8 cellular contexts compared by ENCODE assay signal in genomic region chr3:72887378-72887722, GRCh38. TPM values are rescaled to one million over a fixed set of nuclear protein-coding genes. Genes with fewer than 3 reads are reported as not detected.
DNase-seq lines count a peak whose midpoint lies in the region; ATAC-seq and TF ChIP-seq lines count a peak whose summit lies in the region.

No MANE protein-coding gene starts in this region.

- ATAC-seq in right cardiac atrium (no peak), HG02852 (IDR thresholded peaks at IDR 0.05; ENCODE audit: unreplicated experiment) (no peak)

- intact Hi-C loops in right cardiac atrium (cut with DNase I) = loop anchor here in 1 of 4 donors (5.0 kb wide), 1 partner anchor 50 kb away; no protein-coding TSS in a partner anchor
- intact Hi-C loops in spleen (cut with DNase I; ENCODE audit: low total_unique reads) = no loop called here

- under 1% methylated on average over 6 of the region's 6 CpGs for WGBS in right cardiac atrium
- WGBS in spleen, 5 donors = 1 to 7% (median 4%) methylated on average over 6 of the region's 6 CpGs

- CTCF ChIA-PET in HEK293 (lab: Yijun Ruan, JAX) = interaction anchor here (0.5 to 2.3 kb wide), 7 partner anchors 19 to 1163 kb away, joined by 3 to 8 read pairs (median 3); no protein-coding TSS in a partner anchor

- H3K4me1 ChIP-seq in HEK293 (ENCODE audit: control insufficient read depth, insufficient read depth, low read length) = peaks cover 16% of the 10 kb centered on the region
- H3K4me1 ChIP-seq in right cardiac atrium (ENCODE audit: control insufficient read depth, insufficient read depth, low read length) = peaks cover 5% of the 10 kb centered on the region
- H3K4me1 ChIP-seq in spleen = peaks cover 6 to 25% (median 19%) of the 10 kb centered on the region in 6 donors

- H3K27ac ChIP-seq in HEK293 (ENCODE audit: extremely low read depth, low read depth, low read length) (no peak overlapping the region; the same call in 1 of the 2 replicates), WERI-Rb-1 (no peak overlapping the region), right cardiac atrium (ENCODE audit: low read length) (peak overlapping the region; percentile 79), spleen (no peak overlapping the region)

- H3K27me3 ChIP-seq in WERI-Rb-1 (ENCODE audit: insufficient read depth, low read depth, severe bottlenecking) (no peaks in the 10 kb centered on the region), right cardiac atrium (ENCODE audit: control insufficient read depth, insufficient read depth) (no peaks in the 10 kb centered on the region), spleen (replicated peaks in 1 of 7) (peaks cover 0 to 70% (median 22%) of the 10 kb centered on the region in 7 donors)

- no peaks in the 10 kb centered on the region for H3K36me3 ChIP-seq in HEK293 (ENCODE audit: control insufficient read depth in 2 of 2, insufficient read depth in 1 of 2, low read length in 2 of 2)
- no peaks in the 10 kb centered on the region for H3K36me3 ChIP-seq in WERI-Rb-1
- H3K36me3 ChIP-seq in spleen = no peaks in the 10 kb centered on the region

- DNase-seq in WERI-Rb-1 (no peak), right cardiac atrium (no peak), spleen (no peak), NCI-H1092 treated with DMSO at 0.1 percent for 48 hours (lab: John Stamatoyannopoulos, UW) (no peak), C1 segment of cervical spinal cord (lab: John Stamatoyannopoulos, UW) (no peak)
- no peak for DNase-seq in stimulated activated CD8-positive, alpha-beta memory T cell treated with anti-CD3 and anti-CD28 coated beads, Interleukin-4, amount 100 ng/mL, for 48 hours

- H3K9me3 ChIP-seq in HEK293 (ENCODE audit: control insufficient read depth, insufficient read depth, low read depth, low read length) = no peaks in the 10 kb centered on the region
- no peaks in the 10 kb centered on the region for H3K9me3 ChIP-seq in WERI-Rb-1 (ENCODE audit: severe bottlenecking)
- no peaks in the 10 kb centered on the region for H3K9me3 ChIP-seq in right cardiac atrium (ENCODE audit: control insufficient read depth, low read length)
- peaks cover 0 to 15% (median 11%) of the 10 kb centered on the region in 8 donors for H3K9me3 ChIP-seq in spleen

- H3K4me3 ChIP-seq in HEK293 (ENCODE audit: low read depth, low read length) = peak overlapping the region; percentile 55
- H3K4me3 ChIP-seq in WERI-Rb-1 (ENCODE audit: low read depth, low read length) = peak overlapping the region; percentile 55
- peak overlapping the region; percentile 95 for H3K4me3 ChIP-seq in right cardiac atrium (ENCODE audit: low read length)
- peak overlapping the region in 5 of 8 donors; percentile 23 to 69 (median 38) for H3K4me3 ChIP-seq in spleen

- TF ChIP-seq POLR2A in spleen (IDR thresholded peaks at IDR 0.05) = no peak

- POLR2A ChIA-PET in HEK293 (lab: Yijun Ruan, JAX) = interaction anchor here (0.6 kb wide), 1 partner anchor 9 kb away, joined by 3 read pairs; no protein-coding TSS in a partner anchor

- TF ChIP-seq CTCF in HEK293 (tag by site-specific recombination; IDR thresholded peaks at IDR 0.05) (no peak), WERI-Rb-1 (IDR thresholded peaks at IDR 0.05; ENCODE audit: low read depth, low read length) (no peak), spleen (IDR thresholded peaks at IDR 0.05 in 8 of 11, conservative IDR thresholded peaks at IDR 0.05 in 3 of 11) (no peak)

TF ChIP-seq in HEK293, 187 proteins besides CTCF, POLR2A, EP300 and RAD21:
- peak; percentile 58 for TF ChIP-seq ZBTB11 (tag by site-specific recombination; conservative IDR thresholded peaks at IDR 0.05; ENCODE audit: low read depth)
- TF ChIP-seq ZNF707 (tag by site-specific recombination; IDR thresholded peaks at IDR 0.05) = no peak
- TF ChIP-seq ZBTB20 (tag by site-specific recombination; IDR thresholded peaks at IDR 0.05) = 0 out of 2 replicates have a peak, but pooled peaks have one; percentile 11

RNA-seq across cellular contexts. Expression of gene GXYLT2, which starts 0.5 kb away (rescaled TPM):
- total RNA-seq in right cardiac atrium (10 to 100 TPM; 34.8 to 50.7 (median 38.4) TPM), spleen (1 to 10 TPM; 1.0 to 4.6 (median 1.1) TPM)
- polyA plus RNA-seq in right cardiac atrium (12.5 TPM), spleen (under 1 TPM; 0.26 to 0.35 (median 0.32) TPM)

RNA-seq across cellular contexts. Expression of gene SHQ1, which starts 39.1 kb away (rescaled TPM):
- total RNA-seq in right cardiac atrium = 10 to 100 TPM; 21.0 to 27.1 (median 22.8) TPM
- 10.7 TPM for polyA plus RNA-seq in right cardiac atrium
- 10 to 100 TPM; 14.6 to 28.6 (median 18.8) TPM for total RNA-seq in spleen
- 1 to 10 TPM; 6.7 to 8.8 (median 8.5) TPM for polyA plus RNA-seq in spleen

Comparison
In these comparisons a context has a peak if more than half of its experiments do, and no peak if none do; other contexts are left out.
1. H3K4me3 ChIP-seq: peak in every context shown above with its lines; median percentile 95 in right cardiac atrium; 55 in HEK293; 55 in WERI-Rb-1; 38 in spleen.
2. RNA of gene GXYLT2, which starts 0.5 kb away (total RNA-seq): 34.8 to 50.7 TPM in right cardiac atrium; 1.0 to 4.6 TPM in spleen; every median in the first group is over 4 times any median in the second.